Comparison of ENCODE assay signal across 18 cellular contexts in genomic region chr3:99879275-99879674, GRCh38.
A peak's percentile ranks its signal among the peaks of the same experiment; 100 is the strongest.
DNase-seq lines count a peak whose midpoint lies in the region; ATAC-seq and TF ChIP-seq lines count a peak whose summit lies in the region.
"Had no signal": no experiment of that assay in that cellular context is flagged by ENCODE, and none has a peak within 500 bp of the region (broad histone marks: within the 10 kb centered on the region; RNA-seq: fewer than 3 reads in every experiment).

No MANE protein-coding gene starts in this region.

- in situ Hi-C loops in transverse colon (cut with MboI; ENCODE audit: low pct_ligation_motif_present in 1 of 4, low pct_unique_long_range_greater_than_20kb in 1 of 4, low sequenced_read_pairs in 3 of 4) = no loop called here

- H3K36me3 ChIP-seq in left ventricle myocardium inferior (no peaks in the 10 kb centered on the region), heart right ventricle (no peaks in the 10 kb centered on the region), ascending aorta (no peaks in the 10 kb centered on the region), transverse colon (no peaks in the 10 kb centered on the region), aorta (ENCODE audit: control insufficient read depth in 1 of 2, insufficient read depth in 2 of 2, low read length in 1 of 2) (no peaks in the 10 kb centered on the region)

- H3K9me3 Mint-ChIP-seq in memory B cell = no peaks in the 10 kb centered on the region
- H3K9me3 Mint-ChIP-seq: CD14-positive monocyte; CD8-positive, alpha-beta T cell; GM23338; H9 had no signal

- no peaks in the 10 kb centered on the region for H3K27me3 Mint-ChIP-seq in memory B cell

- H3K27ac ChIP-seq in left ventricle myocardium inferior (replicated peaks) = peak overlapping the region; percentile 91
- peak overlapping the region in 5 of 10 donors; percentile 39 to 98 (median 89) for H3K27ac ChIP-seq in heart right ventricle
- peak overlapping the region; percentile 97 to 98 for H3K27ac ChIP-seq in ascending aorta
- H3K27ac ChIP-seq in transverse colon = peak overlapping the region; percentile 84 to 90 (median 88)
- peak overlapping the region in 1 of 2 donors; percentile 23 for H3K27ac ChIP-seq in aorta (ENCODE audit: low read depth in 1 of 2, low read length in 2 of 2)
- H3K27ac ChIP-seq: 22Rv1 had no signal

- DNase-seq in left ventricle myocardium inferior = no peak
- no peak for DNase-seq in heart right ventricle
- DNase-seq in ascending aorta (ENCODE audit: low spot score in 2 of 2) = no peak
- no peak for DNase-seq in memory B cell (ENCODE audit: low spot score in 2 of 2)
- DNase-seq in transverse colon = no peak
- DNase-seq in aorta = no peak
- DNase-seq in UCSD-AML1 (lab: John Stamatoyannopoulos, UW; ENCODE audit: unreplicated experiment) = no peak
- no peak for DNase-seq in medulla oblongata (ENCODE audit: extremely low spot score)
- DNase-seq: CD8-positive, alpha-beta T cell; COR-L47; DMS153; DMS79 treated with DMSO at 0.1 percent for 48 hours; EL; H9 had no signal

- no peak for ATAC-seq in heart right ventricle
- no peak for ATAC-seq in memory B cell (ENCODE audit: low read depth)
- ATAC-seq in aorta (ENCODE audit: low FRiP score) = no peak
- ATAC-seq: CD8-positive, alpha-beta T cell; GM23338; HepG2 had no signal

- H3K4me3 ChIP-seq in left ventricle myocardium inferior (no peak overlapping the region), heart right ventricle (no peak overlapping the region), ascending aorta (no peak overlapping the region), transverse colon (no peak overlapping the region), aorta (ENCODE audit: low read length in 2 of 2) (no peak overlapping the region)
- H3K4me3 ChIP-seq: GM23338 had no signal

- WGBS in heart right ventricle, 2 donors = 88 to 94% methylated on average over 2 of the region's 2 CpGs
- WGBS in transverse colon (ENCODE audit: low coverage in 1 of 2), 2 donors = 100% methylated on average over 2 of the region's 2 CpGs
- 98% methylated on average over 2 of the region's 2 CpGs for WGBS in aorta, 2 donors

- H3K27me3 ChIP-seq in left ventricle myocardium inferior (ENCODE audit: low read depth) (no peaks in the 10 kb centered on the region), heart right ventricle (no peaks in the 10 kb centered on the region), ascending aorta (no peaks in the 10 kb centered on the region), transverse colon (no peaks in the 10 kb centered on the region), aorta (ENCODE audit: control insufficient read depth in 1 of 2, insufficient read depth in 2 of 2, low read length in 1 of 2) (no peaks in the 10 kb centered on the region)

- peaks cover 8% of the 10 kb centered on the region for H3K4me1 Mint-ChIP-seq in memory B cell

- no peak overlapping the region for H3K4me3 Mint-ChIP-seq in memory B cell
- H3K4me3 Mint-ChIP-seq: CD14-positive monocyte; CD8-positive, alpha-beta T cell; GM23338; H9 had no signal

- H3K4me1 ChIP-seq in left ventricle myocardium inferior (peaks cover 75% of the 10 kb centered on the region), heart right ventricle (peaks cover 4 to 68% (median 42%) of the 10 kb centered on the region in 9 donors), ascending aorta (peaks cover 0 to 26% of the 10 kb centered on the region in 2 donors), transverse colon (peaks cover 0 to 35% (median 7%) of the 10 kb centered on the region in 4 donors), aorta (ENCODE audit: control insufficient read depth in 1 of 2, insufficient read depth in 2 of 2, low read length in 2 of 2) (peaks cover 0 to 2% of the 10 kb centered on the region in 2 donors)

- H3K9me3 ChIP-seq in left ventricle myocardium inferior (replicated peaks) (no peaks in the 10 kb centered on the region), heart right ventricle (no peaks in the 10 kb centered on the region), ascending aorta (no peaks in the 10 kb centered on the region), transverse colon (no peaks in the 10 kb centered on the region), aorta (ENCODE audit: control insufficient read depth, low read length) (no peaks in the 10 kb centered on the region)

- TF ChIP-seq EP300 in transverse colon (IDR thresholded peaks at IDR 0.05; ENCODE audit: low read depth) = no peak

- H3K27ac Mint-ChIP-seq in memory B cell = peak overlapping the region; percentile 72
- H3K27ac Mint-ChIP-seq: CD14-positive monocyte; CD8-positive, alpha-beta T cell; GM23338; H9 had no signal

- TF ChIP-seq POLR2A in transverse colon (IDR thresholded peaks at IDR 0.05) = no peak

- H3K36me3 Mint-ChIP-seq in memory B cell = no peaks in the 10 kb centered on the region
- H3K36me3 Mint-ChIP-seq: CD14-positive monocyte; CD8-positive, alpha-beta T cell had no signal

- intact Hi-C loops in left ventricle myocardium inferior (cut with micrococcal nuclease) (loop anchor here (10.0 kb wide), 1 partner anchor 46 kb away; no protein-coding TSS in a partner anchor), heart right ventricle (cut with DNase I) (loop anchor here in 6 of 10 donors (5.0 to 10.0 kb wide), 7 partner anchors 46 to 286 kb away; no protein-coding TSS in a partner anchor), ascending aorta (cut with DNase I) (loop anchor here (5.0 to 10.0 kb wide), 3 partner anchors 48 to 376 kb away; no protein-coding TSS in a partner anchor), transverse colon (cut with DNase I; ENCODE audit: low total_unique reads) (no loop called here), aorta (cut with DNase I) (loop anchor here (5.0 to 10.0 kb wide), 2 partner anchors 48 to 166 kb away; no protein-coding TSS in a partner anchor)

- no peak for TF ChIP-seq CTCF in left ventricle myocardium inferior (IDR thresholded peaks at IDR 0.05; ENCODE audit: borderline replicate concordance)
- no peak for TF ChIP-seq CTCF in heart right ventricle (IDR thresholded peaks at IDR 0.05)
- TF ChIP-seq CTCF in ascending aorta (IDR thresholded peaks at IDR 0.05) = no peak
- no peak for TF ChIP-seq CTCF in transverse colon (IDR thresholded peaks at IDR 0.05)
